14 cellular contexts compared by ENCODE assay signal in genomic region chr3:157533298-157533870, GRCh38. TPM values are rescaled to one million over a fixed set of nuclear protein-coding genes. Genes with fewer than 3 reads are reported as not detected.
DNase-seq lines count a peak whose midpoint lies in the region; ATAC-seq and TF ChIP-seq lines count a peak whose summit lies in the region.
"Had no signal": no experiment of that assay in that cellular context is flagged by ENCODE, and none has a peak within 500 bp of the region (broad histone marks: within the 10 kb centered on the region; RNA-seq: fewer than 3 reads in every experiment).

No MANE protein-coding gene starts in this region.

- no peak overlapping the region for H3K9ac ChIP-seq in fibroblast of lung (ENCODE audit: insufficient read depth, low read length)
- H3K9ac ChIP-seq: parathyroid adenoma had no signal

- peak; percentile 94 for DNase-seq in HCEC 1CT
- DNase-seq in fibroblast of lung (ENCODE audit: low read depth in 2 of 2) = peak; percentile 83 to 92
- peak; percentile 53 for DNase-seq in renal cortical epithelial cell (ENCODE audit: low read depth)
- DNase-seq in NCI-H1092 treated with DMSO at 0.1 percent for 48 hours (lab: John Stamatoyannopoulos, UW) = no peak
- no peak for DNase-seq in D341Med (ENCODE audit: low spot score)
- DNase-seq in stimulated activated CD4-positive, alpha-beta T cell treated with anti-CD3 and anti-CD28 coated beads, Interleukin-4, amount 100 ng/mL, for 24 hours = no peak
- DNase-seq: activated CD4-positive, alpha-beta memory T cell treated with anti-CD3 and anti-CD28 coated beads, Interleukin-2, amount 10 ng/mL, durations not matched to agents 7 days and 5 days; activated naive CD4-positive, alpha-beta T cell treated with anti-CD3 and anti-CD28 coated beads, Interleukin-2, amount 50 U/mL, for 16 hours; cortex of kidney had no signal

- no peaks in the 10 kb centered on the region for H3K79me2 ChIP-seq in fibroblast of lung (ENCODE audit: control insufficient read depth, insufficient read depth, low read length)
- H3K79me2 ChIP-seq: parathyroid adenoma had no signal

- H3K4me2 ChIP-seq in fibroblast of lung (ENCODE audit: extremely low read depth, insufficient read depth, low read length) = peak overlapping the region; percentile 26

- no peaks in the 10 kb centered on the region for H4K20me1 ChIP-seq in fibroblast of lung (ENCODE audit: control insufficient read depth, extremely low read depth, insufficient read depth, low read length)

- H3K4me1 ChIP-seq in fibroblast of lung (ENCODE audit: control insufficient read depth, extremely low read depth, insufficient read depth, low read length) = peaks cover 13% of the 10 kb centered on the region
- H3K4me1 ChIP-seq: parathyroid adenoma, suprapubic skin had no signal

- H3K9me3 ChIP-seq in fibroblast of lung (ENCODE audit: control insufficient read depth, insufficient read depth, low read depth, low read length) = no peaks in the 10 kb centered on the region
- H3K9me3 ChIP-seq: suprapubic skin had no signal

- ATAC-seq in SK-N-SH treated with all-trans-retinoic acid at 6 μM for 48 hours (peak; percentile 65), HG03571 (IDR thresholded peaks at IDR 0.05; ENCODE audit: unreplicated experiment) (no peak)

- no peaks in the 10 kb centered on the region for H3K36me3 ChIP-seq in fibroblast of lung (ENCODE audit: control insufficient read depth, insufficient read depth, low read length)
- H3K36me3 ChIP-seq: suprapubic skin had no signal

- H3K27ac ChIP-seq in fibroblast of lung (ENCODE audit: insufficient read depth, low read length) = peak overlapping the region; percentile 76
- H3K27ac ChIP-seq: HL-60, parathyroid adenoma, suprapubic skin had no signal

- peak overlapping the region; percentile 77 for H2AFZ ChIP-seq in fibroblast of lung (ENCODE audit: low read length)
- H2AFZ ChIP-seq: parathyroid adenoma had no signal

- peak overlapping the region in 2 of 4 experiments; percentile 41 to 46 for H3K4me3 ChIP-seq in fibroblast of lung (replicated peaks in 1 of 4; ENCODE audit: control extremely low read depth in 1 of 4, insufficient read depth in 1 of 4, low read depth in 3 of 4, low read length in 4 of 4)
- H3K4me3 ChIP-seq: suprapubic skin had no signal

- TF ChIP-seq CTCF in fibroblast of lung (conservative IDR thresholded peaks at IDR 0.05 in 1 of 2, IDR thresholded peaks at IDR 0.05 in 1 of 2; ENCODE audit: low read depth in 1 of 2, low read length in 2 of 2) = no peak

- H3K27me3 ChIP-seq in fibroblast of lung (ENCODE audit: control insufficient read depth, insufficient read depth, low read length) = no peaks in the 10 kb centered on the region
- H3K27me3 ChIP-seq: suprapubic skin had no signal

TF ChIP-seq in SK-N-SH treated with all-trans-retinoic acid at 6 μM for 48 hours, 23 proteins besides CTCF, POLR2A, EP300 and RAD21 (continues in another document):
- TF ChIP-seq CSDC2 (CRISPR knock-in tag; IDR thresholded peaks at IDR 0.05) (no peak), OSR1 (CRISPR knock-in tag; IDR thresholded peaks at IDR 0.05) (no peak), POU6F1 (CRISPR knock-in tag; IDR thresholded peaks at IDR 0.05; ENCODE audit: borderline replicate concordance, low read depth) (no peak), ISL1 (CRISPR knock-in tag; IDR thresholded peaks at IDR 0.05) (no peak), BACH2 (CRISPR knock-in tag; IDR thresholded peaks at IDR 0.05; ENCODE audit: borderline replicate concordance) (no peak), ZNF565 (CRISPR knock-in tag; conservative IDR thresholded peaks at IDR 0.05; ENCODE audit: low read depth) (no peak), PPARA (CRISPR knock-in tag; IDR thresholded peaks at IDR 0.05; ENCODE audit: borderline replicate concordance) (no peak), ZNF8 (CRISPR knock-in tag; IDR thresholded peaks at IDR 0.05) (no peak), ZNF70 (CRISPR knock-in tag; IDR thresholded peaks at IDR 0.05) (no peak), ESRRG (CRISPR knock-in tag; IDR thresholded peaks at IDR 0.05) (no peak), ARNTL (CRISPR knock-in tag; IDR thresholded peaks at IDR 0.05; ENCODE audit: borderline replicate concordance, low read depth) (no peak), SNAI2 (CRISPR knock-in tag; IDR thresholded peaks at IDR 0.05) (no peak)
- TF ChIP-seq, protein P1, sequence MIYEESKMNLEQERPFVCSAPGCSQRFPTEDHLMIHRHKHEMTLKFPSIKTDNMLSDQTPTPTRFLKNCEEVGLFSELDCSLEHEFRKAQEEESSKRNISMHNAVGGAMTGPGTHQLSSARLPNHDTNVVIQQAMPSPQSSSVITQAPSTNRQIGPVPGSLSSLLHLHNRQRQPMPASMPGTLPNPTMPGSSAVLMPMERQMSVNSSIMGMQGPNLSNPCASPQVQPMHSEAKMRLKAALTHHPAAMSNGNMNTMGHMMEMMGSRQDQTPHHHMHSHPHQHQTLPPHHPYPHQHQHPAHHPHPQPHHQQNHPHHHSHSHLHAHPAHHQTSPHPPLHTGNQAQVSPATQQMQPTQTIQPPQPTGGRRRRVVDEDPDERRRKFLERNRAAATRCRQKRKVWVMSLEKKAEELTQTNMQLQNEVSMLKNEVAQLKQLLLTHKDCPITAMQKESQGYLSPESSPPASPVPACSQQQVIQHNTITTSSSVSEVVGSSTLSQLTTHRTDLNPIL (CRISPR knock-in tag; IDR thresholded peaks at IDR 0.05; ENCODE audit: low read depth) = no peak
- TF ChIP-seq, protein P2, sequence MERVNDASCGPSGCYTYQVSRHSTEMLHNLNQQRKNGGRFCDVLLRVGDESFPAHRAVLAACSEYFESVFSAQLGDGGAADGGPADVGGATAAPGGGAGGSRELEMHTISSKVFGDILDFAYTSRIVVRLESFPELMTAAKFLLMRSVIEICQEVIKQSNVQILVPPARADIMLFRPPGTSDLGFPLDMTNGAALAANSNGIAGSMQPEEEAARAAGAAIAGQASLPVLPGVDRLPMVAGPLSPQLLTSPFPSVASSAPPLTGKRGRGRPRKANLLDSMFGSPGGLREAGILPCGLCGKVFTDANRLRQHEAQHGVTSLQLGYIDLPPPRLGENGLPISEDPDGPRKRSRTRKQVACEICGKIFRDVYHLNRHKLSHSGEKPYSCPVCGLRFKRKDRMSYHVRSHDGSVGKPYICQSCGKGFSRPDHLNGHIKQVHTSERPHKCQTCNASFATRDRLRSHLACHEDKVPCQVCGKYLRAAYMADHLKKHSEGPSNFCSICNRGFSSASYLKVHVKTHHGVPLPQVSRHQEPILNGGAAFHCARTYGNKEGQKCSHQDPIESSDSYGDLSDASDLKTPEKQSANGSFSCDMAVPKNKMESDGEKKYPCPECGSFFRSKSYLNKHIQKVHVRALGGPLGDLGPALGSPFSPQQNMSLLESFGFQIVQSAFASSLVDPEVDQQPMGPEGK (CRISPR knock-in tag; IDR thresholded peaks at IDR 0.05; ENCODE audit: borderline replicate concordance) = no peak
- TF ChIP-seq, protein P3, sequence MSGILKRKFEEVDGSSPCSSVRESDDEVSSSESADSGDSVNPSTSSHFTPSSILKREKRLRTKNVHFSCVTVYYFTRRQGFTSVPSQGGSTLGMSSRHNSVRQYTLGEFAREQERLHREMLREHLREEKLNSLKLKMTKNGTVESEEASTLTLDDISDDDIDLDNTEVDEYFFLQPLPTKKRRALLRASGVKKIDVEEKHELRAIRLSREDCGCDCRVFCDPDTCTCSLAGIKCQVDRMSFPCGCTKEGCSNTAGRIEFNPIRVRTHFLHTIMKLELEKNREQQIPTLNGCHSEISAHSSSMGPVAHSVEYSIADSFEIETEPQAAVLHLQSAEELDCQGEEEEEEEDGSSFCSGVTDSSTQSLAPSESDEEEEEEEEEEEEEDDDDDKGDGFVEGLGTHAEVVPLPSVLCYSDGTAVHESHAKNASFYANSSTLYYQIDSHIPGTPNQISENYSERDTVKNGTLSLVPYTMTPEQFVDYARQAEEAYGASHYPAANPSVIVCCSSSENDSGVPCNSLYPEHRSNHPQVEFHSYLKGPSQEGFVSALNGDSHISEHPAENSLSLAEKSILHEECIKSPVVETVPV (CRISPR knock-in tag; IDR thresholded peaks at IDR 0.05) = no peak

RNA-seq across cellular contexts. Expression of gene VEPH1, which starts 30.2 kb away (rescaled TPM):
- total RNA-seq in fibroblast of lung (21.1 and 34.7 TPM in 2 replicates), renal cortical epithelial cell (15.5 and 19.3 TPM in 2 replicates)
- 13.1 and 16.6 TPM in 2 replicates for polyA plus RNA-seq in fibroblast of lung
- polyA plus RNA-seq in fibroblast of lung (2012) = 10.2 and 10.6 TPM in 2 replicates
- polyA minus RNA-seq in fibroblast of lung (ENCODE audit: low replicate concordance) = 1.7 and 21.2 TPM in 2 replicates
- total RNA-seq: activated CD4-positive, alpha-beta memory T cell treated with anti-CD3 and anti-CD28 coated beads, Interleukin-2, amount 10 ng/mL, durations not matched to agents 7 days and 5 days had no signal

Comparison
In these comparisons a context has a peak if more than half of its experiments do, and no peak if none do; other contexts are left out.
1. DNase-seq: peak in HCEC 1CT (single experiment), fibroblast of lung (2 of 2) and renal cortical epithelial cell (single experiment); none in NCI-H1092 treated with DMSO at 0.1 percent for 48 hours (single experiment), D341Med (single experiment) and stimulated activated CD4-positive, alpha-beta T cell treated with anti-CD3 and anti-CD28 coated beads, Interleukin-4, amount 100 ng/mL, for 24 hours (single experiment).